Comparison of ENCODE assay signal across 19 cellular contexts in the genomic region with DNA sequence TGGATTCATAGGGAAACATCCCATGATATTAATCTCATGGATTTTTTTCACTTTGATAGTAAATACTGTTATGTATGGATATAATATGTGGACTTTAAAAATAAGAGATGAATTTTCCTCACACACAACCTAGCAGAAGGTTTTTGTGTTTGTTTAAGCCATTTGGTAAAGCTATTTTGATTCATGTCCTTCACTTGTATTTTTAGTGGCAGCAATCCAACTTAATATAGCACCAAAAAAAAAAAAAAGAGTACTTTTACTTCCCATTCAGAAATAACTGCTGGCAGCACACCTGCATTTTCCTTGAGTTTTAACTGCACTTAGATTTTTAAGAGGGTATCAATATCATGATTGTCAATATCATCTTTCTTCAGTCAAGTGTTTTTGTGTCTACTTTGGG. TPM values are rescaled to one million over a fixed set of nuclear protein-coding genes. Genes with fewer than 3 reads are reported as not detected.
DNase-seq lines count a peak whose midpoint lies in the region; ATAC-seq and TF ChIP-seq lines count a peak whose summit lies in the region.
"Had no signal": no experiment of that assay in that cellular context is flagged by ENCODE, and none has a peak within 500 bp of the region (broad histone marks: within the 10 kb centered on the region; RNA-seq: fewer than 3 reads in every experiment).

No MANE protein-coding gene starts in this region.

- POLR2A ChIA-PET in HEK293 (lab: Yijun Ruan, JAX) (interaction anchor here (1.2 kb wide), 1 partner anchor 216 kb away, joined by 3 read pairs; a partner anchor contains a TSS), Panc1 (lab: Charles Lee) (no interaction called here)

- in situ Hi-C loops in Panc1 (cut with HindIII; ENCODE audit: low pct_unique_long_range_greater_than_20kb, low sequenced_read_pairs) (no loop called here), ACHN (cut with HindIII; ENCODE audit: low pct_ligation_motif_present, low pct_unique_long_range_greater_than_20kb, low sequenced_read_pairs) (no loop called here)

- no peaks in the 10 kb centered on the region for H3K9me3 ChIP-seq in HEK293 (ENCODE audit: control insufficient read depth, insufficient read depth, low read depth, low read length)
- H3K9me3 ChIP-seq in Panc1 (ENCODE audit: control insufficient read depth, insufficient read depth, low read depth, low read length), result no peaks in the 10 kb centered on the region
- H3K9me3 ChIP-seq: BE2C, SK-N-SH had no signal

- DNase-seq in NCI-H1105 treated with DMSO at 0.1 percent for 48 hours (lab: John Stamatoyannopoulos, UW) (peak; percentile 29), Panc1 (ENCODE audit: low read depth, low spot score) (no peak), lung microvascular endothelial cell (ENCODE audit: low read depth in 2 of 2) (peak; percentile 29 to 54), NCI-H69 (lab: John Stamatoyannopoulos, UW) (no peak), ACHN (no peak), COLO668 (lab: John Stamatoyannopoulos, UW; ENCODE audit: unreplicated experiment) (no peak)
- DNase-seq: BE2C; CD4-positive, alpha-beta memory T cell; IMR-90; Kasumi-1; NCI-H1436 treated with DMSO at 0.1 percent for 48 hours; NCI-H2107; NCI-H446; PC-9; SK-N-SH; T-cell; T1000 had no signal

- CTCF ChIA-PET in HEK293 (lab: Yijun Ruan, JAX), result interaction anchor here (0.5 to 0.7 kb wide), 2 partner anchors 106 to 159 kb away, joined by 3 read pairs; no protein-coding TSS in a partner anchor
- CTCF ChIA-PET in Panc1 (lab: Charles Lee), result no interaction called here

- H3K27me3 ChIP-seq in Panc1 (ENCODE audit: control insufficient read depth, insufficient read depth, low read length), result no peaks in the 10 kb centered on the region
- H3K27me3 ChIP-seq: BE2C had no signal

- intact Hi-C loops in Panc1 (cut with micrococcal nuclease; ENCODE audit: unreplicated experiment), result no loop called here

- TF ChIP-seq CTCF in HEK293 (tag by site-specific recombination; IDR thresholded peaks at IDR 0.05), result no peak
- no peak for TF ChIP-seq CTCF in Panc1 (IDR thresholded peaks at IDR 0.05)

- peaks cover 0 to 17% of the 10 kb centered on the region in 2 experiments; a peak in 2 of 3 replicates for H3K36me3 ChIP-seq in HEK293 (ENCODE audit: control insufficient read depth in 2 of 2, insufficient read depth in 1 of 2, low read length in 2 of 2)
- no peaks in the 10 kb centered on the region for H3K36me3 ChIP-seq in Panc1 (ENCODE audit: control insufficient read depth, insufficient read depth, low read length)
- H3K36me3 ChIP-seq: BE2C had no signal

- ATAC-seq in Panc1, result no peak
- ATAC-seq: Right ventricle myocardium inferior, T-cell had no signal

- TSS peak; percentile 12 for BruUV-seq in Panc1 (replicated peaks; lab: Mats Ljungman, UMichigan)

- H3K4me3 ChIP-seq in HEK293 (ENCODE audit: low read depth, low read length) (no peak overlapping the region), Panc1 (ENCODE audit: low read depth in 2 of 2, low read length in 2 of 2) (no peak overlapping the region)
- H3K4me3 ChIP-seq: PC-9 had no signal

- H3K27ac ChIP-seq in HEK293 (ENCODE audit: extremely low read depth, low read depth, low read length), result no peak overlapping the region
- no peak overlapping the region for H3K27ac ChIP-seq in Panc1 (ENCODE audit: low read length)
- H3K27ac ChIP-seq: PC-9 had no signal

- H3K4me1 ChIP-seq in HEK293 (ENCODE audit: control insufficient read depth, insufficient read depth, low read length) (peaks cover 7% of the 10 kb centered on the region; the same call in 1 of the 2 replicates), Panc1 (ENCODE audit: control insufficient read depth, insufficient read depth, low read length) (no peaks in the 10 kb centered on the region)
- H3K4me1 ChIP-seq: BE2C had no signal

TF ChIP-seq in HEK293, 187 proteins besides CTCF, POLR2A, EP300 and RAD21:
- TF ChIP-seq ZNF473 (tag by site-specific recombination; IDR thresholded peaks at IDR 0.05) (no peak), ZNF132 (tag by site-specific recombination; IDR thresholded peaks at IDR 0.05; ENCODE audit: borderline replicate concordance) (no peak), ZNF37A (tag by site-specific recombination; IDR thresholded peaks at IDR 0.05) (no peak)
- TF ChIP-seq, protein P1, sequence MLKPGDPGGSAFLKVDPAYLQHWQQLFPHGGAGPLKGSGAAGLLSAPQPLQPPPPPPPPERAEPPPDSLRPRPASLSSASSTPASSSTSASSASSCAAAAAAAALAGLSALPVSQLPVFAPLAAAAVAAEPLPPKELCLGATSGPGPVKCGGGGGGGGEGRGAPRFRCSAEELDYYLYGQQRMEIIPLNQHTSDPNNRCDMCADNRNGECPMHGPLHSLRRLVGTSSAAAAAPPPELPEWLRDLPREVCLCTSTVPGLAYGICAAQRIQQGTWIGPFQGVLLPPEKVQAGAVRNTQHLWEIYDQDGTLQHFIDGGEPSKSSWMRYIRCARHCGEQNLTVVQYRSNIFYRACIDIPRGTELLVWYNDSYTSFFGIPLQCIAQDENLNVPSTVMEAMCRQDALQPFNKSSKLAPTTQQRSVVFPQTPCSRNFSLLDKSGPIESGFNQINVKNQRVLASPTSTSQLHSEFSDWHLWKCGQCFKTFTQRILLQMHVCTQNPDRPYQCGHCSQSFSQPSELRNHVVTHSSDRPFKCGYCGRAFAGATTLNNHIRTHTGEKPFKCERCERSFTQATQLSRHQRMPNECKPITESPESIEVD (tag by site-specific recombination; IDR thresholded peaks at IDR 0.05), result peak; percentile 78
TF ChIP-seq in HEK293: peak in this region for 1.

RNA-seq across cellular contexts. Expression of a gene that starts 60.0 kb away (rescaled TPM):
- total RNA-seq in Panc1 (2021; ENCODE audit: unreplicated experiment) (94.5 TPM), lung microvascular endothelial cell (44.2 and 54.0 TPM in 2 replicates)
- polyA plus RNA-seq in Panc1 (2012; ENCODE audit: insufficient read length), result 49.7 TPM

Comparison
In these comparisons a context has a peak if more than half of its experiments do, and no peak if none do; other contexts are left out.
1. DNase-seq: peak in NCI-H1105 treated with DMSO at 0.1 percent for 48 hours (single experiment) and lung microvascular endothelial cell (2 of 2); none in Panc1 (single experiment), NCI-H69 (single experiment), ACHN (single experiment) and COLO668 (single experiment).